In the genomic region with DNA sequence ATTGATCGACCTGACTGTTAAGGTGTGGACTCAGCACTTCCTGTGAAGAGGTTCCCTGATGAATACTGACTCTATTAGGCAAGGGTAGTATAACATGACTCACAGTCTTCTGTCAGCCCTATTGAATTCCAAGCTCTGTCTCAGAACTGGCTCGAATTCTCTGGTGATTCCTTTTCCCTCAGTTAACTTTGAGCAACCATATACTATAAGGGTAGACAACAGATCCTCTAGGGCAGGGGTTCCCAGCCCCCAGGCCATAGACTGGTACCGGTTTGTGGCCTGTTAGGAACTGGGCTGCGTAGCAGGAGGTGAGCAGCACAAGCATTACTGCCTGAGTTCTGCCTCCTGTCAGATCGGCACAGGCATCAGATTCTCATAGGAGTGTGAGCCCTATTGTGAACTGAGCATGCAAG, we compare ENCODE assay signal across 14 cellular contexts.
DNase-seq lines count a peak whose midpoint lies in the region; ATAC-seq and TF ChIP-seq lines count a peak whose summit lies in the region.
"Had no signal": no experiment of that assay in that cellular context is flagged by ENCODE, and none has a peak within 500 bp of the region (broad histone marks: within the 10 kb centered on the region; RNA-seq: fewer than 3 reads in every experiment).

No MANE protein-coding gene starts in this region.

- 0 out of 3 replicates have a peak, but pooled peaks cover 3% of the 10 kb centered on the region for H3K4me1 Mint-ChIP-seq in GM23338

- H3K79me2 ChIP-seq in GM23338 (replicated peaks; ENCODE audit: insufficient read depth) (no peaks in the 10 kb centered on the region), PC-3 (ENCODE audit: low read length) (no peaks in the 10 kb centered on the region)

- H3K27me3 ChIP-seq in GM23338 (ENCODE audit: insufficient read depth) (no peaks in the 10 kb centered on the region), PC-3 (ENCODE audit: low read length) (no peaks in the 10 kb centered on the region), right cardiac atrium (ENCODE audit: control insufficient read depth, insufficient read depth) (no peaks in the 10 kb centered on the region)

- POLR2A ChIA-PET in PC-3 (lab: Charles Lee; ENCODE audit: unreplicated experiment): no interaction called here

- no peak overlapping the region for H3K9ac ChIP-seq in PC-3 (ENCODE audit: low read length)
- H3K9ac ChIP-seq: KMS-11 had no signal

- H3K9me2 ChIP-seq in GM23338 (ENCODE audit: insufficient read depth) (no peaks in the 10 kb centered on the region), PC-3 (replicated peaks; ENCODE audit: low read length) (no peaks in the 10 kb centered on the region)

- 0 out of 2 replicates have a peak overlapping the region, but pooled peaks have one; percentile 17 for H3K27ac Mint-ChIP-seq in GM23338

- H3K36me3 ChIP-seq in GM23338 (ENCODE audit: insufficient read depth) (no peaks in the 10 kb centered on the region), PC-3 (ENCODE audit: low read depth, low read length) (no peaks in the 10 kb centered on the region)

- H3K27ac ChIP-seq in GM23338 (ENCODE audit: low read depth): no peak overlapping the region
- peak overlapping the region; percentile 75 for H3K27ac ChIP-seq in PC-3 (ENCODE audit: low read length)
- no peak overlapping the region for H3K27ac ChIP-seq in right cardiac atrium (ENCODE audit: low read length)
- H3K27ac ChIP-seq: KMS-11 had no signal

- no peak overlapping the region for H2AFZ ChIP-seq in GM23338
- H2AFZ ChIP-seq in PC-3 (ENCODE audit: low read length): no peak overlapping the region

- H3K36me3 Mint-ChIP-seq in GM23338 (ENCODE audit: low read depth): no peaks in the 10 kb centered on the region

- BruUV-seq in PC-3 (replicated peaks; lab: Mats Ljungman, UMichigan): no TSS peak

- H3K4me2 ChIP-seq in GM23338 (no peak overlapping the region), PC-3 (ENCODE audit: low read length) (no peak overlapping the region)
- H3K4me2 ChIP-seq: KMS-11 had no signal

- H3K4me3 ChIP-seq in GM23338: no peak overlapping the region
- no peak overlapping the region for H3K4me3 ChIP-seq in PC-3 (ENCODE audit: low read length)
- H3K4me3 ChIP-seq in epithelial cell of proximal tubule (ENCODE audit: low read depth, low read length): no peak overlapping the region
- no peak overlapping the region for H3K4me3 ChIP-seq in right cardiac atrium (ENCODE audit: low read length)

- H3K9me3 Mint-ChIP-seq in GM23338: no peaks in the 10 kb centered on the region

- WGBS in right cardiac atrium: 57% methylated on average over 5 of the region's 5 CpGs

- DNase-seq in GM23338 (ENCODE audit: low spot score): peak; percentile 23
- DNase-seq in PC-3: peak; percentile 36
- DNase-seq in epithelial cell of proximal tubule (ENCODE audit: low read depth): peak; percentile 48
- DNase-seq in non-pigmented ciliary epithelial cell (ENCODE audit: low read depth): peak; percentile 28
- DNase-seq in left ventricle myocardium superior: no peak
- DNase-seq in right cardiac atrium: no peak
- no peak for DNase-seq in activated CD4-positive, alpha-beta T cell treated with anti-CD3 and anti-CD28 coated beads, Interleukin-2, amount 50 U/mL, for 4 hours
- DNase-seq: activated CD8-positive, alpha-beta memory T cell treated with anti-CD3 and anti-CD28 coated beads, Interleukin-2, amount 50 U/mL, for 4 hours; left colon; NK-92 treated with Interleukin-12 subunit alpha and Interleukin-12 subunit beta, amount 100 ng/mL, for 24 hours; posterior cingulate gyrus; T-helper 9 cell had no signal

- intact Hi-C loops in PC-3 (cut with micrococcal nuclease) (loop anchor here (2.0 kb wide), 1 partner anchor 44 kb away; no protein-coding TSS in a partner anchor), left ventricle myocardium superior (cut with micrococcal nuclease) (no loop called here), right cardiac atrium (cut with DNase I) (no loop called here)

- CTCF ChIA-PET in PC-3 (lab: Charles Lee): no interaction called here

- no peaks in the 10 kb centered on the region; the same call in 1 of the 2 replicates for H3K9me3 ChIP-seq in PC-3 (ENCODE audit: low read length)
- no peaks in the 10 kb centered on the region for H3K9me3 ChIP-seq in right cardiac atrium (ENCODE audit: control insufficient read depth, low read length)

- H4K20me1 ChIP-seq in GM23338 (replicated peaks; ENCODE audit: insufficient read depth): no peaks in the 10 kb centered on the region
- no peaks in the 10 kb centered on the region for H4K20me1 ChIP-seq in PC-3 (ENCODE audit: low read length)

- no peaks in the 10 kb centered on the region for H3K27me3 Mint-ChIP-seq in GM23338 (ENCODE audit: insufficient read depth, low read depth, poor library complexity)

- no peaks in the 10 kb centered on the region for H3F3A ChIP-seq in GM23338 (replicated peaks; ENCODE audit: low read depth)
- no peaks in the 10 kb centered on the region for H3F3A ChIP-seq in PC-3 (ENCODE audit: low read length, unreplicated experiment)

- TF ChIP-seq CTCF in GM23338 (conservative IDR thresholded peaks at IDR 0.05; ENCODE audit: low read depth in 2 of 2): no peak
- no peak for TF ChIP-seq CTCF in PC-3 (conservative IDR thresholded peaks at IDR 0.05; ENCODE audit: low read depth, low read length)
- TF ChIP-seq CTCF in epithelial cell of proximal tubule (conservative IDR thresholded peaks at IDR 0.05; ENCODE audit: low read depth, low read length): no peak

- ATAC-seq in GM23338: peak; percentile 50
- peak; percentile 92 for ATAC-seq in PC-3
- ATAC-seq in HG03469 (IDR thresholded peaks at IDR 0.05; ENCODE audit: unreplicated experiment): no peak
- ATAC-seq in left ventricle myocardium superior: no peak
- no peak for ATAC-seq in right cardiac atrium
- ATAC-seq: left colon had no signal

- no peak overlapping the region for H3K4me3 Mint-ChIP-seq in GM23338

- H3K4me1 ChIP-seq in GM23338 (ENCODE audit: insufficient read depth) (no peaks in the 10 kb centered on the region), PC-3 (ENCODE audit: insufficient read depth, low read length) (no peaks in the 10 kb centered on the region), right cardiac atrium (ENCODE audit: control insufficient read depth, insufficient read depth, low read length) (no peaks in the 10 kb centered on the region)

TF ChIP-seq in GM23338, 12 proteins besides CTCF, POLR2A, EP300 and RAD21 (continues in another document):
- no peak for TF ChIP-seq POLR2AphosphoS5 (IDR thresholded peaks at IDR 0.05; ENCODE audit: low read depth)
- no peak for TF ChIP-seq STAT1 (IDR thresholded peaks at IDR 0.05; ENCODE audit: unreplicated experiment)
- no peak for TF ChIP-seq ZNF114 (CRISPR knock-in tag; IDR thresholded peaks at IDR 0.05)
- TF ChIP-seq EZH2 (IDR thresholded peaks at IDR 0.05; ENCODE audit: low read depth, unreplicated experiment): no peak
- no peak for TF ChIP-seq NANOG (IDR thresholded peaks at IDR 0.05; ENCODE audit: borderline replicate concordance)
- TF ChIP-seq CREB1 (CRISPR knock-in tag; IDR thresholded peaks at IDR 0.05; ENCODE audit: low read depth): no peak

Comparison
In these comparisons a context has a peak if more than half of its experiments do, and no peak if none do; other contexts are left out.
1. ATAC-seq: peak in GM23338 (single experiment) and PC-3 (single experiment); none in HG03469 (single experiment), left ventricle myocardium superior (single experiment) and right cardiac atrium (0 of 2).
2. DNase-seq: peak in GM23338 (single experiment), PC-3 (single experiment), epithelial cell of proximal tubule (single experiment) and non-pigmented ciliary epithelial cell (single experiment); none in left ventricle myocardium superior (single experiment), right cardiac atrium (0 of 3) and activated CD4-positive, alpha-beta T cell treated with anti-CD3 and anti-CD28 coated beads, Interleukin-2, amount 50 U/mL, for 4 hours (0 of 2).